ENCODE assay signal across 28 cellular contexts in genomic region chr6:107579413-107579812, GRCh38.
"Had no signal": no experiment of that assay in that cellular context is flagged by ENCODE, and none has a peak within 500 bp of the region (broad histone marks: within the 10 kb centered on the region; RNA-seq: fewer than 3 reads in every experiment).

No MANE protein-coding gene starts in this region.

- H3K4me3 Mint-ChIP-seq: activated B cell treated with CpG ODN at 0.5 μM for 24 hours; activated CD4-positive, alpha-beta memory T cell treated with anti-CD3 and anti-CD28 coated beads for 36 hours; activated CD4-positive, alpha-beta T cell treated with anti-CD3 and anti-CD28 coated beads, Interleukin-2, amount 10 ng/mL, durations not matched to agents 7 days and 5 days; activated naive CD8-positive, alpha-beta T cell treated with anti-CD3 and anti-CD28 coated beads, Interleukin-2, amount 50 U/mL, for 24 hours; activated T-cell treated with anti-CD3 and anti-CD28 coated beads, Interleukin-2, amount 50 U/mL, for 4 hours; T-helper 1 cell treated with Interleukin-12 subunit alpha and Interleukin-12 subunit beta and Interleukin-4 antibody, amounts not matched to agents 30 μg/mL and 1 μg/mL, for 36 hours had no signal

- DNase-seq: activated B cell treated with CpG ODN at 0.5 μM for 24 hours; activated CD4-positive, alpha-beta memory T cell treated with anti-CD3 and anti-CD28 coated beads for 36 hours; activated CD4-positive, alpha-beta T cell treated with anti-CD3 and anti-CD28 coated beads, Interleukin-2, amount 10 ng/mL, durations not matched to agents 7 days and 5 days; activated CD8-positive, alpha-beta memory T cell treated with anti-CD3 and anti-CD28 coated beads for 24 hours; activated effector memory CD4-positive, alpha-beta T cell treated with anti-CD3 and anti-CD28 coated beads, Interleukin-2, amount 50 U/mL, for 16 hours; activated naive CD4-positive, alpha-beta T cell treated with Interleukin-2 at 50 U/mL for 16 hours; activated naive CD8-positive, alpha-beta T cell treated with anti-CD3 and anti-CD28 coated beads, Interleukin-2, amount 50 U/mL, for 24 hours; activated T-cell treated with anti-CD3 and anti-CD28 coated beads, Interleukin-2, amount 50 U/mL, for 4 hours; amniotic stem cell; body of pancreas; KG1; NCI-H1092; NCI-H1417 treated with DMSO at 0.1 percent for 48 hours; NCI-H2029; NCI-H2107; NCI-H2171 treated with DMSO at 0.1 percent for 48 hours; NCI-H226; NCI-H774; NK-92 treated with Interleukin-12 subunit alpha and Interleukin-12 subunit beta, amount 100 ng/mL, for 24 hours; Peyer's patch; Right ventricle myocardium superior; SJCRH30; SW 1271 had no signal

- H3K4me3 ChIP-seq: ascending aorta, body of pancreas, Peyer's patch, SJCRH30 had no signal

- ATAC-seq: activated naive CD4-positive, alpha-beta T cell treated with anti-CD3 and anti-CD28 coated beads, Interleukin-2, amount 50 U/mL, for 72 hours; activated naive CD8-positive, alpha-beta T cell treated with anti-CD3 and anti-CD28 coated beads, Interleukin-2, amount 50 U/mL, for 24 hours; activated T-cell treated with anti-CD3 and anti-CD28 coated beads, Interleukin-2, amount 50 U/mL, for 4 hours; body of pancreas; SK-N-SH treated with all-trans-retinoic acid at 6 μM for 48 hours had no signal

- H3K36me3 ChIP-seq: ascending aorta, Peyer's patch, SJCRH30 had no signal

- H3K27me3 ChIP-seq: ascending aorta, body of pancreas, Peyer's patch, SJCRH30 had no signal

- H3K36me3 Mint-ChIP-seq: activated CD4-positive, alpha-beta memory T cell treated with anti-CD3 and anti-CD28 coated beads for 36 hours; activated naive CD4-positive, alpha-beta T cell treated with anti-CD3 and anti-CD28 coated beads, Interleukin-2, amount 50 U/mL, for 72 hours had no signal

- H3K4me1 Mint-ChIP-seq: activated B cell treated with CpG ODN at 0.5 μM for 24 hours; activated CD4-positive, alpha-beta T cell treated with anti-CD3 and anti-CD28 coated beads, Interleukin-2, amount 10 ng/mL, durations not matched to agents 7 days and 5 days; activated naive CD8-positive, alpha-beta T cell treated with anti-CD3 and anti-CD28 coated beads, Interleukin-2, amount 50 U/mL, for 24 hours had no signal

- H3K27ac Mint-ChIP-seq: activated B cell treated with CpG ODN at 0.5 μM for 24 hours; activated CD4-positive, alpha-beta memory T cell treated with anti-CD3 and anti-CD28 coated beads for 36 hours; activated CD4-positive, alpha-beta T cell treated with anti-CD3 and anti-CD28 coated beads, Interleukin-2, amount 10 ng/mL, durations not matched to agents 7 days and 5 days; activated naive CD4-positive, alpha-beta T cell treated with anti-CD3 and anti-CD28 coated beads, Interleukin-2, amount 50 U/mL, for 72 hours; activated naive CD8-positive, alpha-beta T cell treated with anti-CD3 and anti-CD28 coated beads, Interleukin-2, amount 50 U/mL, for 24 hours; T-helper 1 cell treated with Interleukin-12 subunit alpha and Interleukin-12 subunit beta and Interleukin-4 antibody, amounts not matched to agents 30 μg/mL and 1 μg/mL, for 36 hours had no signal

- H3K9me3 ChIP-seq: ascending aorta, body of pancreas, Peyer's patch, SJCRH30 had no signal

- H3K27ac ChIP-seq: ascending aorta, body of pancreas, Peyer's patch, RWPE1, SJCRH30 had no signal

- H3K4me1 ChIP-seq: ascending aorta, body of pancreas, Peyer's patch, SJCRH30 had no signal

- H3K9me3 Mint-ChIP-seq: activated B cell treated with CpG ODN at 0.5 μM for 24 hours; activated CD4-positive, alpha-beta memory T cell treated with anti-CD3 and anti-CD28 coated beads for 36 hours; activated CD4-positive, alpha-beta T cell treated with anti-CD3 and anti-CD28 coated beads, Interleukin-2, amount 10 ng/mL, durations not matched to agents 7 days and 5 days; activated naive CD4-positive, alpha-beta T cell treated with anti-CD3 and anti-CD28 coated beads, Interleukin-2, amount 50 U/mL, for 72 hours; activated naive CD8-positive, alpha-beta T cell treated with anti-CD3 and anti-CD28 coated beads, Interleukin-2, amount 50 U/mL, for 24 hours; activated T-cell treated with anti-CD3 and anti-CD28 coated beads, Interleukin-2, amount 50 U/mL, for 4 hours; T-helper 1 cell treated with Interleukin-12 subunit alpha and Interleukin-12 subunit beta and Interleukin-4 antibody, amounts not matched to agents 30 μg/mL and 1 μg/mL, for 36 hours had no signal
